Comparison of ENCODE assay signal across 2 cellular contexts in the genomic region with DNA sequence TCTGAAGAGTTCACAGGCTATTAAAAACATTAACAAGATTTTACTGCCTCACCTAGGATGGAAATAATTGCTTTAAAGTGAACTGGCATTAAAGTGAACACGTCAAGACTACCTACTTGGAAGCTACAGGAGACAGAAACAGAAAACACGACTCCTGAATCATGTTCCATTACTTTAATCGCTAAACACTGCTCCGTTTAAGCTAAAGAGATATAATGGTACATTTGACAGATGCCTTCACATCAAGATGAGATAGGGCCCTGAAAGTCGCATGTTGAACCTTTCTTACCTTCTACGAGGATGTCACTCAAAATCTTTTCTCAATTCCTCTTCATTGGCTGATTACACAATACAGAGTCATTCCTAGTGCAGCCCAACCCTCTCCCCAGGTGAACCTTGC.
TF ChIP-seq lines count a peak whose summit lies in the region.

No MANE protein-coding gene starts in this region.

TF ChIP-seq in IMR-90, 13 proteins besides CTCF, POLR2A, EP300 and RAD21:
- TF ChIP-seq CEBPB (IDR thresholded peaks at IDR 0.05; ENCODE audit: low read depth, low read length) = 0 out of 2 replicates have a peak, but pooled peaks have one; percentile 10
- TF ChIP-seq, protein P1, sequence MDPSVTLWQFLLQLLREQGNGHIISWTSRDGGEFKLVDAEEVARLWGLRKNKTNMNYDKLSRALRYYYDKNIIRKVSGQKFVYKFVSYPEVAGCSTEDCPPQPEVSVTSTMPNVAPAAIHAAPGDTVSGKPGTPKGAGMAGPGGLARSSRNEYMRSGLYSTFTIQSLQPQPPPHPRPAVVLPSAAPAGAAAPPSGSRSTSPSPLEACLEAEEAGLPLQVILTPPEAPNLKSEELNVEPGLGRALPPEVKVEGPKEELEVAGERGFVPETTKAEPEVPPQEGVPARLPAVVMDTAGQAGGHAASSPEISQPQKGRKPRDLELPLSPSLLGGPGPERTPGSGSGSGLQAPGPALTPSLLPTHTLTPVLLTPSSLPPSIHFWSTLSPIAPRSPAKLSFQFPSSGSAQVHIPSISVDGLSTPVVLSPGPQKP (IDR thresholded peaks at IDR 0.05; ENCODE audit: borderline replicate concordance, low read depth, low read length) = no peak

TF ChIP-seq in neural cell, 6 proteins besides CTCF, POLR2A, EP300 and RAD21:
- TF ChIP-seq EZH2 (IDR thresholded peaks at IDR 0.05; ENCODE audit: borderline replicate concordance, insufficient read depth, low read length, poor library complexity, severe bottlenecking) (no peak), POLR2AphosphoS5 (IDR thresholded peaks at IDR 0.05) (peak; percentile 95)
- TF ChIP-seq, protein P2, sequence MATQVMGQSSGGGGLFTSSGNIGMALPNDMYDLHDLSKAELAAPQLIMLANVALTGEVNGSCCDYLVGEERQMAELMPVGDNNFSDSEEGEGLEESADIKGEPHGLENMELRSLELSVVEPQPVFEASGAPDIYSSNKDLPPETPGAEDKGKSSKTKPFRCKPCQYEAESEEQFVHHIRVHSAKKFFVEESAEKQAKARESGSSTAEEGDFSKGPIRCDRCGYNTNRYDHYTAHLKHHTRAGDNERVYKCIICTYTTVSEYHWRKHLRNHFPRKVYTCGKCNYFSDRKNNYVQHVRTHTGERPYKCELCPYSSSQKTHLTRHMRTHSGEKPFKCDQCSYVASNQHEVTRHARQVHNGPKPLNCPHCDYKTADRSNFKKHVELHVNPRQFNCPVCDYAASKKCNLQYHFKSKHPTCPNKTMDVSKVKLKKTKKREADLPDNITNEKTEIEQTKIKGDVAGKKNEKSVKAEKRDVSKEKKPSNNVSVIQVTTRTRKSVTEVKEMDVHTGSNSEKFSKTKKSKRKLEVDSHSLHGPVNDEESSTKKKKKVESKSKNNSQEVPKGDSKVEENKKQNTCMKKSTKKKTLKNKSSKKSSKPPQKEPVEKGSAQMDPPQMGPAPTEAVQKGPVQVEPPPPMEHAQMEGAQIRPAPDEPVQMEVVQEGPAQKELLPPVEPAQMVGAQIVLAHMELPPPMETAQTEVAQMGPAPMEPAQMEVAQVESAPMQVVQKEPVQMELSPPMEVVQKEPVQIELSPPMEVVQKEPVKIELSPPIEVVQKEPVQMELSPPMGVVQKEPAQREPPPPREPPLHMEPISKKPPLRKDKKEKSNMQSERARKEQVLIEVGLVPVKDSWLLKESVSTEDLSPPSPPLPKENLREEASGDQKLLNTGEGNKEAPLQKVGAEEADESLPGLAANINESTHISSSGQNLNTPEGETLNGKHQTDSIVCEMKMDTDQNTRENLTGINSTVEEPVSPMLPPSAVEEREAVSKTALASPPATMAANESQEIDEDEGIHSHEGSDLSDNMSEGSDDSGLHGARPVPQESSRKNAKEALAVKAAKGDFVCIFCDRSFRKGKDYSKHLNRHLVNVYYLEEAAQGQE (IDR thresholded peaks at IDR 0.05; ENCODE audit: borderline replicate concordance) = peak; percentile 35
